In genomic region chr5:157855404-157855994, GRCh38 we compare ENCODE assay signal across 8 cellular contexts.
A peak's percentile ranks its signal among the peaks of the same experiment; 100 is the strongest.
DNase-seq lines count a peak whose midpoint lies in the region; ATAC-seq lines count a peak whose summit lies in the region.

No MANE protein-coding gene starts in this region.

- no peak for ATAC-seq in GM19324 (IDR thresholded peaks at IDR 0.05; ENCODE audit: low FRiP score, unreplicated experiment)

- DNase-seq in NCI-H1105 treated with DMSO at 0.1 percent for 48 hours (lab: John Stamatoyannopoulos, UW) (peak; percentile 18), NCI-H1105 (lab: John Stamatoyannopoulos, UW) (no peak), HuH-7 (ENCODE audit: low spot score) (peak; percentile 67), SW 1271 (lab: John Stamatoyannopoulos, UW) (peak; percentile 31 to 74), midbrain (lab: John Stamatoyannopoulos, UW) (peak; percentile 37), cortex of kidney (lab: John Stamatoyannopoulos, UW) (no peak)

- H3K27me3 ChIP-seq in endocrine pancreas (ENCODE audit: control insufficient read depth, insufficient read depth, low read length), result no peaks in the 10 kb centered on the region

- no peaks in the 10 kb centered on the region for H3K9me3 ChIP-seq in endocrine pancreas (ENCODE audit: control insufficient read depth, low read length)

- H3K36me3 ChIP-seq in endocrine pancreas (ENCODE audit: control insufficient read depth, insufficient read depth, low read length), result no peaks in the 10 kb centered on the region

- no peak overlapping the region for H3K9ac ChIP-seq in endocrine pancreas (ENCODE audit: control insufficient read depth, insufficient read depth, low read length)

- H3K4me1 ChIP-seq in endocrine pancreas (ENCODE audit: control insufficient read depth, insufficient read depth, low read length), result peaks cover 16% of the 10 kb centered on the region

- peak overlapping the region; percentile 29 for H3K4me3 ChIP-seq in endocrine pancreas (ENCODE audit: control insufficient read depth, insufficient read depth, low read length)

Comparison
In these comparisons a context has a peak if more than half of its experiments do, and no peak if none do; other contexts are left out.
1. DNase-seq: peak in NCI-H1105 treated with DMSO at 0.1 percent for 48 hours (single experiment), HuH-7 (single experiment), SW 1271 (2 of 2) and midbrain (single experiment); none in NCI-H1105 (single experiment) and cortex of kidney (single experiment).